ENCODE assay signal across 21 cellular contexts in the genomic region with DNA sequence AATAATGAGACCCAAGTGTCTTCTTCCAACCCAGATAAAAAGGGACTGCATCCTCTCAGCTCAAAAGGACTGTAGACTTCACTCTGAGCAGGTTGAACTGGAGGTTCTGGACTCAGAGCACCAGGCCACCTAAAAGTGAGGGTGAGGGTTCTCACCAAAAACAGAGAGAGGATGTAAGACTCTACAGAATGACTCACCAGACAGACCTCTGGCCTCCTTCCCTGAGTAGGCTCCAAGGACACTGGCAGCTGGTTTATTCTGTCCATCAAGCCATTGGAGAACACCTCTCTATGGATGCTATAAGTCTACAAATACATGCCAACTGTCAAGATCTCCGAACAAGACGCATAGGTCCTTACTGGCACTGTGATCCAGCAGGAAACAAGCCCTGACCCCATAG.
"Had no signal": no experiment of that assay in that cellular context is flagged by ENCODE, and none has a peak within 500 bp of the region (broad histone marks: within the 10 kb centered on the region; RNA-seq: fewer than 3 reads in every experiment).

No MANE protein-coding gene starts in this region.

- DNase-seq: esophagus squamous epithelium; glutamatergic neuron; immature natural killer cell; kidney; left colon; left ventricle myocardium superior; mesenchymal stem cell; midbrain; nucleus accumbens; ovary; right cardiac atrium; stimulated activated CD4-positive, alpha-beta T cell treated with anti-CD3 and anti-CD28 coated beads, Interleukin-4, amount 100 ng/mL, for 1 hour; stimulated activated CD8-positive, alpha-beta memory T cell treated with anti-CD3 and anti-CD28 coated beads, Interleukin-4, amount 100 ng/mL, for 48 hours; stimulated activated naive CD8-positive, alpha-beta T cell treated with anti-CD3 and anti-CD28 coated beads, Interleukin-15, Interleukin-2, amounts not matched to agents 100 U/mL and 50 U/mL, for 24 hours; testis; transverse colon had no signal

- ATAC-seq: gastroesophageal sphincter; left colon; left ventricle myocardium superior; natural killer cell treated with Interleukin-12 subunit alpha and Interleukin-12 subunit beta and Interleukin-15 and Interleukin-18, amount 100 ng/mL, for 72 hours; right cardiac atrium; stimulated activated effector memory CD8-positive, alpha-beta T cell treated with anti-CD3 and anti-CD28 coated beads, Interleukin-12 subunit alpha, Interleukin-12 subunit beta, amount 100 ng/mL, for 72 hours; stimulated activated naive CD8-positive, alpha-beta T cell treated with anti-CD3 and anti-CD28 coated beads, Interleukin-15, Interleukin-2, amounts not matched to agents 100 U/mL and 50 U/mL, for 24 hours had no signal

- H3K9ac ChIP-seq: neural progenitor cell had no signal

- H3K27me3 ChIP-seq: esophagus squamous epithelium, gastroesophageal sphincter, neural progenitor cell, ovary, testis, transverse colon had no signal

- H3K4me2 ChIP-seq: neural progenitor cell had no signal

- H3K36me3 ChIP-seq: esophagus squamous epithelium, neural progenitor cell, ovary, transverse colon had no signal

- H3K9me3 ChIP-seq: esophagus squamous epithelium, gastroesophageal sphincter, ovary, testis, transverse colon had no signal

- H3K27ac ChIP-seq: esophagus squamous epithelium, gastroesophageal sphincter, neural progenitor cell, ovary, testis, transverse colon had no signal

- H3K4me1 ChIP-seq: esophagus squamous epithelium, gastroesophageal sphincter, testis, transverse colon had no signal

- H2AFZ ChIP-seq: neural progenitor cell had no signal

- H3K4me3 ChIP-seq: esophagus squamous epithelium, gastroesophageal sphincter, lung, neural progenitor cell, ovary, testis, transverse colon had no signal
